In the genomic region with DNA sequence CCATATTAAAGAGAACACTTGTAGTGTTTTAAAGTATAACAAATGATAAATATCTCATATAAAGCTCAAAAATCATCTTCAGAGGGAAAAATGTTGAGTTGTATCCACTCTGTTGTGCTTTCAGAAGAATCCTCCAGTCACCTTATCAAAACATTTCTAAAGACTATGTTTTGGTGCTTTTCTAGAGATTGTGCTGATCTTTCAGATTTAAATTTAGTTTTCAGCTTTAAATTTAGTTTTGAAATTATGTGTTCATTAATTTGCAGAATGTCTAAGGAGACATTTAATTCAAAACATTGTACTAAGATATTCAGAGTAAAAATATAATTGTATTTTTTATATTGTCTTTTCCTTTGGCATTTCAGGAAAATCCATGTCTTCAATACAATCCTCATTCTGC, we compare ENCODE assay signal across 25 cellular contexts.
DNase-seq lines count a peak whose midpoint lies in the region; ATAC-seq, FAIRE-seq and TF ChIP-seq lines count a peak whose summit lies in the region.
"Had no signal": no experiment of that assay in that cellular context is flagged by ENCODE, and none has a peak within 500 bp of the region (broad histone marks: within the 10 kb centered on the region; RNA-seq: fewer than 3 reads in every experiment).

No MANE protein-coding gene starts in this region.

- no peak overlapping the region for H3K27ac Mint-ChIP-seq in activated CD4-positive, alpha-beta T cell treated with anti-CD3 and anti-CD28 coated beads, Interleukin-2, amount 10 ng/mL, durations not matched to agents 7 days and 5 days
- H3K27ac Mint-ChIP-seq: CD14-positive monocyte; CD4-positive, alpha-beta memory T cell; CD4-positive, CD25-positive, alpha-beta regulatory T cell; CD8-positive, alpha-beta memory T cell had no signal

- no peak overlapping the region for H3K18ac ChIP-seq in IMR-90 (ENCODE audit: low read depth, low read length)

- no peak overlapping the region for H4K5ac ChIP-seq in IMR-90 (ENCODE audit: low read depth, low read length)

- no peak overlapping the region for H3K4ac ChIP-seq in IMR-90 (ENCODE audit: low read depth, low read length)

- DNase-seq in HepG2 (ENCODE audit: low spot score), result no peak
- no peak for DNase-seq in right lobe of liver
- DNase-seq in IMR-90, result no peak
- DNase-seq in SK-N-MC (ENCODE audit: low read depth, low spot score), result no peak
- DNase-seq in activated CD4-positive, alpha-beta T cell treated with anti-CD3 and anti-CD28 coated beads, Interleukin-2, amount 10 ng/mL, durations not matched to agents 7 days and 5 days, result no peak
- no peak for DNase-seq in left cardiac atrium
- DNase-seq: BE2C; C1 segment of cervical spinal cord; CD4-positive, alpha-beta memory T cell; CD4-positive, CD25-positive, alpha-beta regulatory T cell; CD8-positive, alpha-beta memory T cell; COR-L47; DMS 273 treated with DMSO at 0.1 percent for 48 hours; DMS153; DMS53; DMS79; DND-41; EL; GDM1 had no signal

- H3K36me3 Mint-ChIP-seq in activated CD4-positive, alpha-beta T cell treated with anti-CD3 and anti-CD28 coated beads, Interleukin-2, amount 10 ng/mL, durations not matched to agents 7 days and 5 days (ENCODE audit: low read depth), result no peaks in the 10 kb centered on the region
- H3K36me3 Mint-ChIP-seq: CD14-positive monocyte; CD4-positive, alpha-beta memory T cell; CD4-positive, CD25-positive, alpha-beta regulatory T cell; CD8-positive, alpha-beta memory T cell had no signal

- H3K23ac ChIP-seq in IMR-90 (ENCODE audit: low read depth, low read length), result no peak overlapping the region

- no peak overlapping the region for H4K91ac ChIP-seq in IMR-90 (ENCODE audit: insufficient read depth, low read depth, low read length)

- no peaks in the 10 kb centered on the region for H3K27me3 Mint-ChIP-seq in activated CD4-positive, alpha-beta T cell treated with anti-CD3 and anti-CD28 coated beads, Interleukin-2, amount 10 ng/mL, durations not matched to agents 7 days and 5 days
- H3K27me3 Mint-ChIP-seq: CD4-positive, alpha-beta memory T cell; CD4-positive, CD25-positive, alpha-beta regulatory T cell; CD8-positive, alpha-beta memory T cell had no signal

- H3K9me3 ChIP-seq in HepG2 (ENCODE audit: low read length), result no peaks in the 10 kb centered on the region
- no peaks in the 10 kb centered on the region for H3K9me3 ChIP-seq in right lobe of liver
- H3K9me3 ChIP-seq in IMR-90 (ENCODE audit: control insufficient read depth, insufficient read depth, low read length), result no peaks in the 10 kb centered on the region
- H3K9me3 ChIP-seq in SK-N-MC (ENCODE audit: low read depth, low read length), result 0 out of 2 replicates have a peak, but pooled peaks cover 3% of the 10 kb centered on the region
- H3K9me3 ChIP-seq: BE2C, BLaER1 had no signal

- H3K4me3 ChIP-seq in HepG2 (replicated peaks in 1 of 3; ENCODE audit: insufficient read depth in 1 of 3, low read depth in 2 of 3, low read length in 3 of 3), result no peak overlapping the region
- no peak overlapping the region for H3K4me3 ChIP-seq in right lobe of liver
- no peak overlapping the region for H3K4me3 ChIP-seq in IMR-90 (ENCODE audit: insufficient read depth, low read depth, low read length)
- peak overlapping the region; percentile 44; the same call in 1 of the 2 replicates for H3K4me3 ChIP-seq in SK-N-MC
- H3K4me3 ChIP-seq: BLaER1, GM12878 had no signal

- no peak overlapping the region for H2AK9ac ChIP-seq in IMR-90 (replicated peaks; ENCODE audit: low read depth, low read length, poor library complexity)

- no peaks in the 10 kb centered on the region for H3K9me1 ChIP-seq in IMR-90 (ENCODE audit: insufficient read depth, low read length)

- H4K20me1 ChIP-seq in HepG2 (ENCODE audit: insufficient read depth, low read length) (no peaks in the 10 kb centered on the region), IMR-90 (ENCODE audit: insufficient read depth, low read length) (no peaks in the 10 kb centered on the region)
- H4K20me1 ChIP-seq: BLaER1 had no signal

- no peaks in the 10 kb centered on the region for H3K4me1 Mint-ChIP-seq in activated CD4-positive, alpha-beta T cell treated with anti-CD3 and anti-CD28 coated beads, Interleukin-2, amount 10 ng/mL, durations not matched to agents 7 days and 5 days
- H3K4me1 Mint-ChIP-seq: CD14-positive monocyte; CD4-positive, alpha-beta memory T cell; CD4-positive, CD25-positive, alpha-beta regulatory T cell; CD8-positive, alpha-beta memory T cell had no signal

- TF ChIP-seq CTCF in HepG2 (CRISPR knock-in tag; IDR thresholded peaks at IDR 0.05) (no peak), right lobe of liver (IDR thresholded peaks at IDR 0.05) (no peak), IMR-90 (conservative IDR thresholded peaks at IDR 0.05; ENCODE audit: low read depth, low read length) (no peak)

- ATAC-seq in HepG2, result no peak
- ATAC-seq in right lobe of liver, result no peak
- ATAC-seq in IMR-90 (ENCODE audit: low read depth), result no peak
- ATAC-seq in left cardiac atrium, result no peak
- ATAC-seq: GM12878 had no signal

- TF ChIP-seq POLR2A in HepG2 (IDR thresholded peaks at IDR 0.05; ENCODE audit: insufficient read depth in 1 of 2, low read depth in 2 of 2, low read length in 2 of 2) (no peak), right lobe of liver (IDR thresholded peaks at IDR 0.05) (no peak), IMR-90 (IDR thresholded peaks at IDR 0.05; ENCODE audit: low read depth, low read length) (no peak)

- TF ChIP-seq EP300 in HepG2 (IDR thresholded peaks at IDR 0.05; ENCODE audit: low read depth in 2 of 2, low read length in 2 of 2), result no peak
- TF ChIP-seq EP300 in HepG2 (CRISPR knock-in tag; IDR thresholded peaks at IDR 0.05; ENCODE audit: borderline replicate concordance), result no peak

- POLR2A ChIA-PET in HepG2 (lab: Yijun Ruan, JAX) (no interaction called here), IMR-90 (lab: Charles Lee; ENCODE audit: unreplicated experiment) (no interaction called here)
- POLR2A ChIA-PET in activated CD4-positive, alpha-beta T cell treated with anti-CD3 and anti-CD28 coated beads, Interleukin-2, amount 10 ng/mL, durations not matched to agents 7 days and 5 days (lab: Charles Lee), result no interaction called here

- H3K56ac ChIP-seq in IMR-90 (ENCODE audit: extremely low read depth, insufficient read depth, low read length), result no peak overlapping the region

- no peaks in the 10 kb centered on the region for H3K9me3 Mint-ChIP-seq in activated CD4-positive, alpha-beta T cell treated with anti-CD3 and anti-CD28 coated beads, Interleukin-2, amount 10 ng/mL, durations not matched to agents 7 days and 5 days
- H3K9me3 Mint-ChIP-seq: CD14-positive monocyte had no signal

- BruUV-seq in HepG2 (replicated peaks; lab: Mats Ljungman, UMichigan), result no TSS peak
- no TSS peak for BruUV-seq in IMR-90 (replicated peaks; lab: Mats Ljungman, UMichigan)

- no peak overlapping the region for H3K14ac ChIP-seq in IMR-90 (replicated peaks; ENCODE audit: low read depth, low read length)

- no peak overlapping the region for H2AK5ac ChIP-seq in IMR-90 (ENCODE audit: low read depth, low read length)

- H3K9ac ChIP-seq in HepG2 (ENCODE audit: insufficient read depth, low read depth, low read length) (no peak overlapping the region), IMR-90 (ENCODE audit: low read depth, low read length) (no peak overlapping the region), SK-N-MC (ENCODE audit: insufficient read length) (no peak overlapping the region)
- H3K9ac ChIP-seq: BLaER1 had no signal

- H2BK5ac ChIP-seq in IMR-90 (ENCODE audit: low read depth, low read length, poor library complexity, severe bottlenecking), result no peak overlapping the region

- no peak overlapping the region for H2BK15ac ChIP-seq in IMR-90 (ENCODE audit: low read depth, low read length)

- no peaks in the 10 kb centered on the region for H3K79me2 ChIP-seq in HepG2 (ENCODE audit: insufficient read depth, low read length)

- no peak overlapping the region for H2AFZ ChIP-seq in HepG2 (ENCODE audit: low read length)
- H2AFZ ChIP-seq in IMR-90 (replicated peaks; ENCODE audit: low read length, poor library complexity), result no peak overlapping the region

- H3K36me3 ChIP-seq in HepG2 (replicated peaks in 1 of 2; ENCODE audit: control insufficient read depth in 1 of 2, insufficient read depth in 2 of 2, low read length in 2 of 2), result no peaks in the 10 kb centered on the region
- H3K36me3 ChIP-seq in right lobe of liver, result no peaks in the 10 kb centered on the region
- H3K36me3 ChIP-seq in IMR-90 (ENCODE audit: control insufficient read depth, insufficient read depth, low read length), result no peaks in the 10 kb centered on the region
- no peaks in the 10 kb centered on the region for H3K36me3 ChIP-seq in SK-N-MC (ENCODE audit: insufficient read depth, low read length)
- H3K36me3 ChIP-seq: BE2C, BLaER1 had no signal

- H4K8ac ChIP-seq in IMR-90 (ENCODE audit: low read depth in 2 of 2, low read length in 2 of 2), result no peak overlapping the region

- no peak overlapping the region for H3K4me3 Mint-ChIP-seq in activated CD4-positive, alpha-beta T cell treated with anti-CD3 and anti-CD28 coated beads, Interleukin-2, amount 10 ng/mL, durations not matched to agents 7 days and 5 days
- H3K4me3 Mint-ChIP-seq: CD14-positive monocyte; CD4-positive, alpha-beta memory T cell; CD4-positive, CD25-positive, alpha-beta regulatory T cell; CD8-positive, alpha-beta memory T cell had no signal

- no peak overlapping the region for H3K27ac ChIP-seq in HepG2 (ENCODE audit: extremely low read length, insufficient read depth, low read length)
- H3K27ac ChIP-seq in right lobe of liver, result no peak overlapping the region
- no peak overlapping the region for H3K27ac ChIP-seq in IMR-90 (ENCODE audit: insufficient read depth, low read length)
- peak overlapping the region; percentile 71 for H3K27ac ChIP-seq in SK-N-MC
- H3K27ac ChIP-seq: 22Rv1, BLaER1 had no signal

- H2BK120ac ChIP-seq in IMR-90 (ENCODE audit: low read depth, low read length), result no peak overlapping the region

- dilution Hi-C loops in IMR-90 (cut with HindIII; ENCODE audit: low sequenced_read_pairs, unreplicated experiment), result no loop called here

- intact Hi-C loops in HepG2 (cut with micrococcal nuclease; ENCODE audit: unreplicated experiment), result no loop called here
- intact Hi-C loops in right lobe of liver (cut with DNase I), result no loop called here
- intact Hi-C loops in IMR-90 (cut with micrococcal nuclease), result no loop called here
- intact Hi-C loops in left cardiac atrium (cut with DNase I), result no loop called here

- no peaks in the 10 kb centered on the region for H3K27me3 ChIP-seq in HepG2 (ENCODE audit: control insufficient read depth in 1 of 2, insufficient read depth in 2 of 2, low read length in 2 of 2)
- H3K27me3 ChIP-seq in right lobe of liver, result no peaks in the 10 kb centered on the region
- no peaks in the 10 kb centered on the region; the same call in 1 of the 2 replicates for H3K27me3 ChIP-seq in IMR-90 (ENCODE audit: control insufficient read depth, insufficient read depth, low read length)
- H3K27me3 ChIP-seq: BE2C, BLaER1 had no signal

- CTCF ChIA-PET in HepG2 (lab: Yijun Ruan, JAX; ENCODE audit: low intra/inter-chr PET ratio, low total read pairs) (no interaction called here), IMR-90 (lab: Yijun Ruan, JAX) (no interaction called here)
- CTCF ChIA-PET in activated CD4-positive, alpha-beta T cell treated with anti-CD3 and anti-CD28 coated beads, Interleukin-2, amount 10 ng/mL, durations not matched to agents 7 days and 5 days (lab: Charles Lee), result no interaction called here

- in situ Hi-C loops in HepG2 (cut with HindIII; ENCODE audit: extremely low pct_ligation_motif_present, low pct_unique_long_range_greater_than_20kb), result no loop called here
- in situ Hi-C loops in IMR-90 (cut with MboI; ENCODE audit: low sequenced_read_pairs), result no loop called here

- no peak for FAIRE-seq in HepG2 (lab: Jason Lieb, UNC)
- FAIRE-seq: GM12878, GM12892, GM18507 had no signal

- H3K4me1 ChIP-seq in HepG2 (ENCODE audit: insufficient read depth, low read length) (no peaks in the 10 kb centered on the region), right lobe of liver (no peaks in the 10 kb centered on the region), IMR-90 (ENCODE audit: control insufficient read depth, insufficient read depth, low read length) (no peaks in the 10 kb centered on the region)
- H3K4me1 ChIP-seq: BE2C, BLaER1 had no signal

- H3K4me2 ChIP-seq in HepG2 (ENCODE audit: low read depth, low read length) (no peak overlapping the region), IMR-90 (ENCODE audit: low read depth, low read length) (no peak overlapping the region)
- H3K4me2 ChIP-seq: BLaER1 had no signal

- no peak for TF ChIP-seq RAD21 in HepG2 (CRISPR knock-in tag; IDR thresholded peaks at IDR 0.05)
- no peak for TF ChIP-seq RAD21 in IMR-90 (IDR thresholded peaks at IDR 0.05; ENCODE audit: low read length)

- H2BK20ac ChIP-seq in IMR-90 (ENCODE audit: low read depth, low read length), result no peak overlapping the region

- no peaks in the 10 kb centered on the region for H3K79me1 ChIP-seq in IMR-90 (ENCODE audit: low read depth in 1 of 2, low read length in 2 of 2)
